In genomic region chr4:101730291-101731117, GRCh38 we compare ENCODE assay signal across 7 cellular contexts.
DNase-seq lines count a peak whose midpoint lies in the region; TF ChIP-seq lines count a peak whose summit lies in the region.

No MANE protein-coding gene starts in this region.

- H3K36me3 ChIP-seq in iPS DF 6.9 (ENCODE audit: control insufficient read depth, insufficient read depth, low read length): no peaks in the 10 kb centered on the region

- H3K4me3 ChIP-seq in GM12875 (ENCODE audit: low read depth, low read length) (no peak overlapping the region), astrocyte of the cerebellum (ENCODE audit: low read depth, low read length) (no peak overlapping the region), iPS DF 6.9 (ENCODE audit: low read length) (no peak overlapping the region)

- no peaks in the 10 kb centered on the region for H3K4me1 ChIP-seq in iPS DF 6.9 (ENCODE audit: control insufficient read depth, insufficient read depth, low read length)

- in situ Hi-C loops in astrocyte of the cerebellum (cut with HindIII; ENCODE audit: low sequenced_read_pairs): no loop called here

- peak; percentile 56; the same call in 1 of the 2 replicates for TF ChIP-seq CTCF in GM12875 (IDR thresholded peaks at IDR 0.05; ENCODE audit: borderline replicate concordance, insufficient read depth, low read depth, low read length)
- peak; percentile 58 for TF ChIP-seq CTCF in astrocyte of the cerebellum (IDR thresholded peaks at IDR 0.05; ENCODE audit: low read depth, low read length, missing control alignments)

- DNase-seq in HCEC 1CT: peak; percentile 56
- DNase-seq in M059J (ENCODE audit: low read depth): peak; percentile 60
- peak; percentile 6 for DNase-seq in T follicular helper cell (ENCODE audit: low read depth)
- DNase-seq in astrocyte of the cerebellum (ENCODE audit: low read depth): peak; percentile 49
- peak; percentile 39 for DNase-seq in iPS DF 6.9 (ENCODE audit: low read depth, low spot score)
- DNase-seq in stimulated activated CD4-positive, alpha-beta T cell treated with anti-CD3 and anti-CD28 coated beads, Interleukin-12 subunit alpha, Interleukin-12 subunit beta, amount 100 ng/mL, for 48 hours (ENCODE audit: low read depth in 2 of 3, low spot score in 1 of 3): peak; percentile 13 to 29 (median 20)

- H3K27ac ChIP-seq in iPS DF 6.9 (ENCODE audit: low read length): no peak overlapping the region

- WGBS in iPS DF 6.9 (ENCODE audit: insufficient coverage, insufficient read length): no CpG with 5 or more reads among the region's 4 CpGs

- no peaks in the 10 kb centered on the region for H3K27me3 ChIP-seq in iPS DF 6.9 (ENCODE audit: control insufficient read depth, insufficient read depth, low read length)

- H3K9me3 ChIP-seq in iPS DF 6.9 (ENCODE audit: control insufficient read depth, insufficient read depth, low read length): no peaks in the 10 kb centered on the region

Comparison
In these comparisons a context has a peak if more than half of its experiments do, and no peak if none do; other contexts are left out.
1. DNase-seq: peak in every context shown above with its lines; median percentile 60 in M059J; 56 in HCEC 1CT; 49 in astrocyte of the cerebellum; 39 in iPS DF 6.9; 20 in stimulated activated CD4-positive, alpha-beta T cell treated with anti-CD3 and anti-CD28 coated beads, Interleukin-12 subunit alpha, Interleukin-12 subunit beta, amount 100 ng/mL, for 48 hours; 6 in T follicular helper cell.